ENCODE assay signal across 1 cellular context in the genomic region with DNA sequence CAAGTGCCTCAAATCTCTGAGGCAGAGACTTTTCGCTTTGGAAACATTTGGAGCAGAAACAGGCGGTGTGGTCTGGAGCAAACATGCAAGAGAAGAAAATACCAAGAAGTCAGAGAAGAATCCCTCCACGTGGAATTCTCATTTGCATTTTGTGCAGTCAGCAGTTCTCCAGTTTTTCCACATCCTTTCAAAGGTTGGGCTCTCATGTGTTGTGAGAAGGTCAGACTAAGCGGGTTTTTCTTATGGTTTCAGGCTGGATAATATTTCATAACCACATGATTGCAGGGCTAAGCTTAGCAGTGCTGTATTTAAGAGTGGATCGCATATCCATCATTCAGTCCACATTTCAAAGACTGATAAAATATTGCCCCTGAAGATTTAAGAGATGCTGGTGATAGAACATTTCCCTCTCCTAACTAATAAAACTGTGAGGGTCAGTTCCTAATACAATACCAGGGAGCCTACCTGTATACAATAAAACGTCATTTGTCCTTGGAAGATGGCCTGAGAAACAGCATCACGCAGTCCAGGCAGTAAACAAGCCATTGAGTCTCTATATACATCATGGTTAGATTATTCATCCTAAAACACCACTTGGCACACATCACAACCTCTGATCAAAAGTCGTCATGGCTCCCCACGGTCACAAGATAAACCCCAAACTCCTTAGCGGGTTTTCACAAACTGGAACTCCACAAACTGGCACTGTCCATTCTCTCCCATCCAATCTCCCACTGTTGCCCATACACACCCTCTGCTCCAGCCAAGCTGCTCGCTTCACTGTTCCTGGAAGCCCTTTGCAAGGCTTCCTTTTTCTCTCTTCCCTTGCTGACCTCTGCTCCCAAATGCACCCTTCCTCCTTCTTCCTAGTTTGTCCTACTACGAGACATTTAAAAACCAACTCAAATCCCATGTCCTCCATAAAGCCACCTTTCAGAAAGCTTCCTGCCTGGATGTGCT.
TF ChIP-seq lines count a peak whose summit lies in the region.

No MANE protein-coding gene starts in this region.

TF ChIP-seq in H1, 55 proteins besides CTCF, POLR2A, EP300 and RAD21:
- TF ChIP-seq MAFK (IDR thresholded peaks at IDR 0.05; ENCODE audit: low read depth, low read length) (peak; percentile 77), NANOG (IDR thresholded peaks at IDR 0.05; ENCODE audit: insufficient read depth, low read depth, low read length, poor library complexity, severe bottlenecking) (no peak)
TF ChIP-seq in H1: peak in this region for 1.
